Comparison of ENCODE assay signal across 9 cellular contexts in genomic region chr4:124710911-124711310, GRCh38. TPM values are rescaled to one million over a fixed set of nuclear protein-coding genes. Genes with fewer than 3 reads are reported as not detected.
A peak's percentile ranks its signal among the peaks of the same experiment; 100 is the strongest.
DNase-seq lines count a peak whose midpoint lies in the region; ATAC-seq, FAIRE-seq and TF ChIP-seq lines count a peak whose summit lies in the region.
"Had no signal": no experiment of that assay in that cellular context is flagged by ENCODE, and none has a peak within 500 bp of the region (broad histone marks: within the 10 kb centered on the region; RNA-seq: fewer than 3 reads in every experiment).

No MANE protein-coding gene starts in this region.

- peaks cover 0 to 8% (median 0%) of the 10 kb centered on the region in 9 donors for H3K36me3 ChIP-seq in heart left ventricle
- no peaks in the 10 kb centered on the region for H3K36me3 ChIP-seq in body of pancreas (replicated peaks in 1 of 2; ENCODE audit: insufficient read depth in 1 of 2, low read depth in 2 of 2)
- no peaks in the 10 kb centered on the region for H3K36me3 ChIP-seq in HepG2 (replicated peaks in 1 of 2; ENCODE audit: control insufficient read depth in 1 of 2, insufficient read depth in 2 of 2, low read length in 2 of 2)
- H3K36me3 ChIP-seq in vagina = no peaks in the 10 kb centered on the region

- DNase-seq in heart left ventricle = peak in 2 of 5 donors; percentile 22 to 25
- DNase-seq in Right ventricle myocardium superior = no peak
- DNase-seq in body of pancreas = peak in 3 of 4 donors; percentile 14 to 18 (median 15)
- no peak for DNase-seq in HepG2 (ENCODE audit: low spot score)
- no peak for DNase-seq in vagina (ENCODE audit: extremely low spot score in 2 of 2)
- no peak for DNase-seq in activated T-cell treated with anti-CD3 and anti-CD28 coated beads, Interleukin-2, amount 50 U/mL, for 24 hours
- DNase-seq in NCI-H526 (lab: John Stamatoyannopoulos, UW) = no peak

- TF ChIP-seq POLR2A in heart left ventricle (IDR thresholded peaks at IDR 0.05) = no peak
- no peak for TF ChIP-seq POLR2A in body of pancreas (IDR thresholded peaks at IDR 0.05)
- no peak for TF ChIP-seq POLR2A in HepG2 (IDR thresholded peaks at IDR 0.05; ENCODE audit: insufficient read depth in 1 of 2, low read depth in 2 of 2, low read length in 2 of 2)
- no peak for TF ChIP-seq POLR2A in vagina (IDR thresholded peaks at IDR 0.05)

- peaks cover 21% of the 10 kb centered on the region for H3K79me2 ChIP-seq in HepG2 (ENCODE audit: insufficient read depth, low read length)

- no peaks in the 10 kb centered on the region for H4K20me1 ChIP-seq in HepG2 (ENCODE audit: insufficient read depth, low read length)

- H3K4me3 ChIP-seq in heart left ventricle (peak overlapping the region in 11 of 12 donors; percentile 66 to 91 (median 88)), body of pancreas (no peak overlapping the region), HepG2 (replicated peaks in 1 of 3; ENCODE audit: insufficient read depth in 1 of 3, low read depth in 2 of 3, low read length in 3 of 3) (peak overlapping the region; percentile 80 to 89 (median 85); a peak in 4 of 6 replicates), vagina (peak overlapping the region; percentile 91 to 95)

- intact Hi-C loops in heart left ventricle (cut with DNase I) = loop anchor here in 8 of 10 donors (5.0 to 10.0 kb wide), 8 partner anchors 221 to 379 kb away; no protein-coding TSS in a partner anchor
- intact Hi-C loops in Right ventricle myocardium superior (cut with DNase I) = no loop called here
- intact Hi-C loops in body of pancreas (cut with DNase I) = no loop called here
- intact Hi-C loops in HepG2 (cut with micrococcal nuclease; ENCODE audit: unreplicated experiment) = loop anchor here (2.0 to 5.0 kb wide), 3 partner anchors 24 to 224 kb away; no protein-coding TSS in a partner anchor
- intact Hi-C loops in vagina (cut with DNase I) = no loop called here

- TF ChIP-seq EP300 in HepG2 (IDR thresholded peaks at IDR 0.05; ENCODE audit: low read depth in 2 of 2, low read length in 2 of 2) = no peak
- TF ChIP-seq EP300 in HepG2 (CRISPR knock-in tag; IDR thresholded peaks at IDR 0.05; ENCODE audit: borderline replicate concordance) = no peak

- no peak overlapping the region for H2AFZ ChIP-seq in HepG2 (ENCODE audit: low read length)

- H3K27ac ChIP-seq in heart left ventricle = peak overlapping the region in 5 of 12 donors; percentile 96 to 98 (median 97)
- H3K27ac ChIP-seq in body of pancreas = no peak overlapping the region
- no peak overlapping the region for H3K27ac ChIP-seq in HepG2 (ENCODE audit: extremely low read length, insufficient read depth, low read length)
- peak overlapping the region; percentile 96 for H3K27ac ChIP-seq in vagina

- CTCF ChIA-PET in HepG2 (lab: Yijun Ruan, JAX; ENCODE audit: low intra/inter-chr PET ratio, low total read pairs) = no interaction called here

- peaks cover 0 to 41% (median 22%) of the 10 kb centered on the region in 12 donors for H3K4me1 ChIP-seq in heart left ventricle
- peaks cover 26% of the 10 kb centered on the region for H3K4me1 ChIP-seq in body of pancreas
- peaks cover 36% of the 10 kb centered on the region for H3K4me1 ChIP-seq in HepG2 (ENCODE audit: insufficient read depth, low read length)
- peaks cover 24% of the 10 kb centered on the region for H3K4me1 ChIP-seq in vagina

- POLR2A ChIA-PET in HepG2 (lab: Yijun Ruan, JAX) = interaction anchor here (0.8 kb wide), 1 partner anchor 9 kb away, joined by 3 read pairs; no protein-coding TSS in a partner anchor

- peaks cover 8% of the 10 kb centered on the region for H3K27me3 Mint-ChIP-seq in activated T-cell treated with anti-CD3 and anti-CD28 coated beads, Interleukin-2, amount 50 U/mL, for 24 hours

- no peak for ATAC-seq in heart left ventricle
- ATAC-seq in Right ventricle myocardium superior (ENCODE audit: poor library complexity) = no peak
- ATAC-seq in body of pancreas = no peak
- ATAC-seq in HepG2 = no peak
- no peak for ATAC-seq in HG02571 (IDR thresholded peaks at IDR 0.05; ENCODE audit: unreplicated experiment)

- H3K27ac Mint-ChIP-seq in activated T-cell treated with anti-CD3 and anti-CD28 coated beads, Interleukin-2, amount 50 U/mL, for 24 hours = no peak overlapping the region

- no peak for TF ChIP-seq CTCF in heart left ventricle (IDR thresholded peaks at IDR 0.05)
- TF ChIP-seq CTCF in body of pancreas (IDR thresholded peaks at IDR 0.05) = no peak
- no peak for TF ChIP-seq CTCF in HepG2 (CRISPR knock-in tag; IDR thresholded peaks at IDR 0.05)
- TF ChIP-seq CTCF in vagina (IDR thresholded peaks at IDR 0.05) = no peak

- in situ Hi-C loops in HepG2 (cut with HindIII; ENCODE audit: extremely low pct_ligation_motif_present, low pct_unique_long_range_greater_than_20kb) = no loop called here

- peak overlapping the region; percentile 73 for H3K4me2 ChIP-seq in HepG2 (ENCODE audit: low read depth, low read length)

- H3K4me3 Mint-ChIP-seq in activated T-cell treated with anti-CD3 and anti-CD28 coated beads, Interleukin-2, amount 50 U/mL, for 24 hours = no peak overlapping the region
- H3K4me3 Mint-ChIP-seq: central memory CD8-positive, alpha-beta T cell had no signal

- 8 to 15% (median 10%) methylated on average over 5 of the region's 5 CpGs for WGBS in heart left ventricle, 4 donors
- 9% methylated on average over 5 of the region's 5 CpGs for WGBS in body of pancreas, 2 donors
- 89% methylated on average over 5 of the region's 5 CpGs for WGBS in HepG2 (ENCODE audit: low lambda C conversion rate)

- H3K9ac ChIP-seq in HepG2 (ENCODE audit: insufficient read depth, low read depth, low read length) = peak overlapping the region; percentile 84

- no peak for TF ChIP-seq RAD21 in HepG2 (CRISPR knock-in tag; IDR thresholded peaks at IDR 0.05)

- no peaks in the 10 kb centered on the region for H3K9me3 Mint-ChIP-seq in activated T-cell treated with anti-CD3 and anti-CD28 coated beads, Interleukin-2, amount 50 U/mL, for 24 hours
- H3K9me3 Mint-ChIP-seq: central memory CD8-positive, alpha-beta T cell had no signal

- no peaks in the 10 kb centered on the region for H3K9me3 ChIP-seq in heart left ventricle
- H3K9me3 ChIP-seq in body of pancreas = no peaks in the 10 kb centered on the region
- no peaks in the 10 kb centered on the region for H3K9me3 ChIP-seq in HepG2 (ENCODE audit: low read length)
- H3K9me3 ChIP-seq in vagina = no peaks in the 10 kb centered on the region

- H3K27me3 ChIP-seq in heart left ventricle (no peaks in the 10 kb centered on the region), body of pancreas (no peaks in the 10 kb centered on the region), HepG2 (ENCODE audit: control insufficient read depth in 1 of 2, insufficient read depth in 2 of 2, low read length in 2 of 2) (no peaks in the 10 kb centered on the region; a peak in 1 of 5 replicates), vagina (no peaks in the 10 kb centered on the region)

- no peak for FAIRE-seq in HepG2 (lab: Jason Lieb, UNC)

- peaks cover 2% of the 10 kb centered on the region for H3K36me3 Mint-ChIP-seq in activated T-cell treated with anti-CD3 and anti-CD28 coated beads, Interleukin-2, amount 50 U/mL, for 24 hours (ENCODE audit: low read depth)

- peaks cover 13% of the 10 kb centered on the region for H3K4me1 Mint-ChIP-seq in activated T-cell treated with anti-CD3 and anti-CD28 coated beads, Interleukin-2, amount 50 U/mL, for 24 hours (ENCODE audit: low read depth)

- BruUV-seq in HepG2 (replicated peaks; lab: Mats Ljungman, UMichigan) = TSS peak; percentile 51

TF ChIP-seq in HepG2, 621 proteins besides CTCF, POLR2A, EP300 and RAD21 (continues in another document):
- no peak for TF ChIP-seq ZFP41 (CRISPR knock-in tag; IDR thresholded peaks at IDR 0.05; ENCODE audit: borderline replicate concordance)

RNA-seq across cellular contexts. Expression of gene ANKRD50, which starts 1.6 kb away (rescaled TPM):
- total RNA-seq in heart left ventricle (10 to 100 TPM in 5 of 9 donors, 1 to 10 TPM in 4; 5.5 to 19.0 (median 11.5) TPM), Right ventricle myocardium superior (5.3 TPM), body of pancreas (1 to 10 TPM; 5.6 to 6.7 TPM), HepG2 (2016; rRNA removed; fragmentation: Illumina TruSeq; extraction: Trizol) (4.4 and 10.2 TPM in 2 replicates), vagina (20.6 TPM)
- polyA plus RNA-seq in heart left ventricle (1 to 10 TPM; 1.8 to 6.5 TPM), HepG2 (2011; rRNA removed) (2.4 and 2.9 TPM in 2 replicates)
- total RNA-seq in HepG2 (2016; cell fraction: cytosol; rRNA removed; fragmentation: Illumina TruSeq; extraction: Trizol; ENCODE audit: low read depth) = 0.20 and 0.26 TPM in 2 replicates
- 4.2 and 9.8 TPM in 2 replicates for total RNA-seq in HepG2 (2016; cell fraction: insoluble cytoplasmic fraction; rRNA removed; fragmentation: Illumina TruSeq; extraction: Trizol)
- 1.4 and 1.6 TPM in 2 replicates for total RNA-seq in HepG2 (2016; cell fraction: membrane; rRNA removed; fragmentation: Illumina TruSeq; extraction: Trizol)
- 8.3 and 8.4 TPM in 2 replicates for total RNA-seq in HepG2 (2016; cell fraction: nucleus; rRNA removed; fragmentation: Illumina TruSeq; extraction: Trizol)
- 1.0 and 2.2 TPM in 2 replicates for polyA plus RNA-seq in HepG2 (2011; cell fraction: cytosol; rRNA removed)
- 2.6 and 3.1 TPM in 2 replicates for polyA plus RNA-seq in HepG2 (2011; cell fraction: nucleus; rRNA removed)
- polyA plus RNA-seq in HepG2 (2012) = 4.4 and 4.5 TPM in 2 replicates
- 0.08 and 0.10 TPM in 2 replicates for polyA plus RNA-seq in HepG2 (2016; cell fraction: cytosol; fragmentation: Illumina TruSeq; extraction: Trizol; ENCODE audit: low read depth)
- polyA plus RNA-seq in HepG2 (2016; cell fraction: insoluble cytoplasmic fraction; fragmentation: Illumina TruSeq; extraction: Trizol; ENCODE audit: low read depth) = 4.3 TPM in 2 replicates
- polyA plus RNA-seq in HepG2 (2016; cell fraction: membrane; fragmentation: Illumina TruSeq; extraction: Trizol; ENCODE audit: low read depth) = 0.32 and 0.40 TPM in 2 replicates
- 5.2 and 5.4 TPM in 2 replicates for polyA plus RNA-seq in HepG2 (2016; cell fraction: nucleus; fragmentation: Illumina TruSeq; extraction: Trizol; ENCODE audit: insufficient read depth, low read depth)
- polyA minus RNA-seq in HepG2 (2011; rRNA and poly(A)+ RNA removed; ENCODE audit: low replicate concordance) = 6.4 and 14.7 TPM in 2 replicates
- polyA minus RNA-seq in HepG2 (2011; cell fraction: cytosol; rRNA and poly(A)+ RNA removed) = 5.4 and 7.5 TPM in 2 replicates
- 18.7 and 26.4 TPM in 2 replicates for polyA minus RNA-seq in HepG2 (2011; cell fraction: nucleus; rRNA and poly(A)+ RNA removed)

Comparison
In these comparisons a context has a peak if more than half of its experiments do, and no peak if none do; other contexts are left out.
1. intact Hi-C loops: an anchor here in heart left ventricle (5.0 to 10.0 kb wide) and HepG2 (2.0 to 5.0 kb wide); none called in Right ventricle myocardium superior, body of pancreas and vagina.
2. DNase-seq: peak in body of pancreas (3 of 4); none in Right ventricle myocardium superior (single experiment), HepG2 (single experiment), vagina (0 of 2), activated T-cell treated with anti-CD3 and anti-CD28 coated beads, Interleukin-2, amount 50 U/mL, for 24 hours (single experiment) and NCI-H526 (0 of 2).
3. H3K4me3 ChIP-seq: peak in heart left ventricle (11 of 12), HepG2 (3 of 3) and vagina (2 of 2); none in body of pancreas (0 of 2).